Comparison of ENCODE assay signal across 8 cellular contexts in the genomic region with DNA sequence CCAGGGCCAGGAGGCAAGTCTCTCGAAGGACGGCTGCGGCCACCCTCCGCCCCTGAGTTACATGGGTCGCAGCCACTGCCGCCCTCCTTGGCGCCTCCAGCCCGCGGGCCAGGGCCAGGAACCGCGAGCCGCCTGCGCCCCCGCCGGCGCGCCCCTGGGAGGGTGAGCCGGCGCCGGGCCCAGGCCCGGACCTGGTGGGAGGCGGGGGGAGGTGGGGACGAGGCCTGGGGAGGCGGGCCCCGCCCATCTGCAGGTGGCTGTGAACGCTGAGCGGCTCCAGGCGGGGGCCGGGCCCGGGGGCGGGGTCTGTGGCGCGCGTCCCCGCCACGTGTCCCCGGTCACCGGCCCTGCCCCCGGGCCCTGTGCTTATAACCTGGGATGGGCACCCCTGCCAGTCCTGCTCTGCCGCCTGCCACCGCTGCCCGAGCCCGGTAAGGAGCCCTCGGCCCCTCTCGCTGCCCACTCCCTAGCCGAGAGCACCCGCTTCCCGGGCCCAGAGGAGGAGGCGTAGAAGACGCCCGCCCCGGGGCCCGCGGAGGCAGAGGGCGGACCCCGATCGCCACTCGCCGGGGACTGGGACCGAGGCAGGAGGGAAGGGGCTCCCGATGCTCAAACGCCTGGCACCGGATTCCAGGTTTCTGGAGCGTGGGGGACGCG. TPM values are rescaled to one million over a fixed set of nuclear protein-coding genes. Genes with fewer than 3 reads are reported as not detected.
DNase-seq lines count a peak whose midpoint lies in the region; ATAC-seq and TF ChIP-seq lines count a peak whose summit lies in the region.

ASS1 (plus strand) TSS at position 397 of the 657 bp plus-strand sequence. CDS start 7,268 bp downstream, outside the sequence.

- no peaks in the 10 kb centered on the region for H3K36me3 ChIP-seq in kidney epithelial cell (ENCODE audit: control insufficient read depth, insufficient read depth, low read length)

- BruUV-seq in MCF 10A (replicated peaks; lab: Mats Ljungman, UMichigan) = no TSS peak

- peaks cover 4% of the 10 kb centered on the region for H3K27me3 ChIP-seq in AG04450 (ENCODE audit: control insufficient read depth, insufficient read depth, low read length)
- peaks cover 15% of the 10 kb centered on the region for H3K27me3 ChIP-seq in kidney epithelial cell (ENCODE audit: control insufficient read depth, insufficient read depth, low read length)

- H3K9me3 ChIP-seq in AG04450 (ENCODE audit: control insufficient read depth, insufficient read depth, low read length) = peaks cover 5% of the 10 kb centered on the region

- peaks cover 29% of the 10 kb centered on the region for H3K27me3 Mint-ChIP-seq in T-helper 1 cell treated with Interleukin-12 subunit alpha and Interleukin-12 subunit beta and Interleukin-4 antibody, amounts not matched to agents 30 μg/mL and 1 μg/mL, for 36 hours (ENCODE audit: low read depth)
- H3K27me3 Mint-ChIP-seq in MCF 10A (ENCODE audit: insufficient read depth, unreplicated experiment) = no peaks in the 10 kb centered on the region

- H3K4me3 Mint-ChIP-seq in T-helper 1 cell treated with Interleukin-12 subunit alpha and Interleukin-12 subunit beta and Interleukin-4 antibody, amounts not matched to agents 30 μg/mL and 1 μg/mL, for 36 hours = peak within 1 kb of the TSS; percentile 60
- peak within 1 kb of the TSS; percentile 95 for H3K4me3 Mint-ChIP-seq in MCF 10A (ENCODE audit: unreplicated experiment)

- POLR2A ChIA-PET in AG04450 (lab: Yijun Ruan, JAX) (no interaction called here), MCF 10A (lab: Yijun Ruan, JAX) (interaction anchor here (1.0 kb wide), 1 partner anchor 239 kb away, joined by 4 read pairs; no protein-coding TSS in a partner anchor)

- DNase-seq in AG04450 (ENCODE audit: low read depth, low spot score) (no peak), HK-2 (ENCODE audit: unreplicated experiment) (peak; percentile 57), MCF 10A (ENCODE audit: unreplicated experiment) (peak; percentile 77), kidney epithelial cell (ENCODE audit: low read depth) (no peak)
- peak in 3 of 4 experiments; percentile 9 to 47 (median 28) for DNase-seq in stimulated activated CD4-positive, alpha-beta T cell treated with anti-CD3 and anti-CD28 coated beads, Interleukin-1b, Interleukin-23, amount 100 ng/mL, for 24 hours (ENCODE audit: low read depth in 4 of 4, low spot score in 1 of 4)

- H3K4me1 Mint-ChIP-seq in T-helper 1 cell treated with Interleukin-12 subunit alpha and Interleukin-12 subunit beta and Interleukin-4 antibody, amounts not matched to agents 30 μg/mL and 1 μg/mL, for 36 hours (ENCODE audit: low read depth) = peaks cover 12% of the 10 kb centered on the region
- peaks cover 27% of the 10 kb centered on the region for H3K4me1 Mint-ChIP-seq in MCF 10A (ENCODE audit: insufficient read depth, unreplicated experiment)

- H3K9me3 Mint-ChIP-seq in T-helper 1 cell treated with Interleukin-12 subunit alpha and Interleukin-12 subunit beta and Interleukin-4 antibody, amounts not matched to agents 30 μg/mL and 1 μg/mL, for 36 hours = peaks cover 17% of the 10 kb centered on the region
- peaks cover 8% of the 10 kb centered on the region for H3K9me3 Mint-ChIP-seq in MCF 10A (ENCODE audit: unreplicated experiment)

- ATAC-seq in HG02970 (IDR thresholded peaks at IDR 0.05; ENCODE audit: low FRiP score, unreplicated experiment) (no peak), HG03460 (IDR thresholded peaks at IDR 0.05; ENCODE audit: unreplicated experiment) (no peak)

- intact Hi-C loops in MCF 10A (cut with micrococcal nuclease) = loop anchor here (5.0 kb wide), 1 partner anchor 92 kb away; no protein-coding TSS in a partner anchor

- peaks cover 4% of the 10 kb centered on the region for H3K36me3 Mint-ChIP-seq in T-helper 1 cell treated with Interleukin-12 subunit alpha and Interleukin-12 subunit beta and Interleukin-4 antibody, amounts not matched to agents 30 μg/mL and 1 μg/mL, for 36 hours (ENCODE audit: low read depth)
- H3K36me3 Mint-ChIP-seq in MCF 10A (ENCODE audit: insufficient read depth, unreplicated experiment) = peaks cover 24% of the 10 kb centered on the region

- peak within 1 kb of the TSS; percentile 89 for H3K27ac ChIP-seq in AG04450 (ENCODE audit: low read depth, low read length)

- no peak within 1 kb of the TSS for H3K27ac Mint-ChIP-seq in T-helper 1 cell treated with Interleukin-12 subunit alpha and Interleukin-12 subunit beta and Interleukin-4 antibody, amounts not matched to agents 30 μg/mL and 1 μg/mL, for 36 hours
- peak within 1 kb of the TSS; percentile 96 for H3K27ac Mint-ChIP-seq in MCF 10A (ENCODE audit: low read depth, unreplicated experiment)

- peak within 1 kb of the TSS; percentile 60 for H3K4me3 ChIP-seq in AG04450 (ENCODE audit: low read depth, low read length)
- peak within 1 kb of the TSS; percentile 40 for H3K4me3 ChIP-seq in kidney epithelial cell (ENCODE audit: low read depth, low read length)

- CTCF ChIA-PET in AG04450 (lab: Charles Lee) = interaction anchor here (0.8 kb wide), 1 partner anchor 257 kb away, joined by 3 read pairs; no protein-coding TSS in a partner anchor
- CTCF ChIA-PET in MCF 10A (lab: Yijun Ruan, JAX) = no interaction called here

- TF ChIP-seq CTCF in AG04450 (IDR thresholded peaks at IDR 0.05; ENCODE audit: low read depth, low read length) = no peak
- TF ChIP-seq CTCF in MCF 10A (IDR thresholded peaks at IDR 0.05; ENCODE audit: unreplicated experiment) = no peak
- no peak for TF ChIP-seq CTCF in kidney epithelial cell (IDR thresholded peaks at IDR 0.05; ENCODE audit: insufficient read depth, low read length, poor library complexity, severe bottlenecking)

RNA-seq across cellular contexts. Expression of gene ASS1, which starts in this region (rescaled TPM):
- 99.5 and 115 TPM in 2 replicates for polyA plus RNA-seq in AG04450 (2011; rRNA removed)
- 45.7 and 55.9 TPM in 2 replicates for polyA minus RNA-seq in AG04450 (2011; rRNA and poly(A)+ RNA removed)
- total RNA-seq in MCF 10A (2022) (204 and 299 TPM in 2 replicates), kidney epithelial cell (45.6 and 50.8 TPM in 2 replicates)

Comparison
In these comparisons a context has a peak if more than half of its experiments do, and no peak if none do; other contexts are left out.
1. DNase-seq: peak in HK-2 (single experiment), MCF 10A (single experiment) and stimulated activated CD4-positive, alpha-beta T cell treated with anti-CD3 and anti-CD28 coated beads, Interleukin-1b, Interleukin-23, amount 100 ng/mL, for 24 hours (3 of 4); none in AG04450 (single experiment) and kidney epithelial cell (single experiment).